ENCODE assay signal across 26 cellular contexts in genomic region chr2:241592126-241592845, GRCh38. TPM values are rescaled to one million over a fixed set of nuclear protein-coding genes. Genes with fewer than 3 reads are reported as not detected.
"Had no signal": no experiment of that assay in that cellular context is flagged by ENCODE, and none has a peak within 500 bp of the region (broad histone marks: within the 10 kb centered on the region; RNA-seq: fewer than 3 reads in every experiment).

No MANE protein-coding gene starts in this region.

- H3K4me1 Mint-ChIP-seq: central memory CD8-positive, alpha-beta T cell; neural crest cell; stimulated activated memory B cell treated with anti-CD40 and anti-IgM and Interleukin-4, amounts not matched to agents 10 μg/mL and 1 μg/mL and 100 μg/mL, for 72 hours had no signal

- ATAC-seq: activated CD8-positive, alpha-beta T cell treated with anti-CD3 and anti-CD28 coated beads, Interleukin-2, amount 10 ng/mL, durations not matched to agents 7 days and 5 days; gastroesophageal sphincter; mucosa of descending colon; stimulated activated memory B cell treated with anti-CD40 and anti-IgM and Interleukin-4, amounts not matched to agents 10 μg/mL and 1 μg/mL and 100 μg/mL, for 72 hours had no signal

- H3K4me1 ChIP-seq: adrenal gland, colonic mucosa, gastroesophageal sphincter, prostate gland, right atrium auricular region, stomach, suprapubic skin, tibial nerve, vagina had no signal

- H3K27ac ChIP-seq: adrenal gland, colonic mucosa, epithelial cell of prostate, gastroesophageal sphincter, prostate gland, skin epidermis, stomach, suprapubic skin, tibial nerve, vagina, VCaP had no signal

- H3K27me3 ChIP-seq: adrenal gland, colonic mucosa, gastroesophageal sphincter, right atrium auricular region, stomach, suprapubic skin, tibial nerve, vagina had no signal

- DNase-seq: activated CD4-positive, alpha-beta T cell treated with anti-CD3 and anti-CD28 coated beads for 1 hour; activated CD4-positive, alpha-beta T cell treated with anti-CD3 and anti-CD28 coated beads, Interleukin-2, amount 50 U/mL, for 1 hour; activated CD8-positive, alpha-beta T cell treated with anti-CD3 and anti-CD28 coated beads, Interleukin-2, amount 10 ng/mL, durations not matched to agents 7 days and 5 days; activated gamma-delta T cell treated with Interleukin-2 at 50 U/mL for 16 hours; adrenal gland; colonic mucosa; head of caudate nucleus; hypothalamus; mesenchymal stem cell; stimulated activated CD4-positive, alpha-beta T cell treated with anti-CD3 and anti-CD28 coated beads, Interleukin-2, amount 100 ng/mL, for 24 hours; stomach had no signal

- H3K4me3 Mint-ChIP-seq: activated CD8-positive, alpha-beta T cell treated with anti-CD3 and anti-CD28 coated beads, Interleukin-2, amount 10 ng/mL, durations not matched to agents 7 days and 5 days; activated naive CD8-positive, alpha-beta T cell; activated T-helper 1 cell treated with anti-CD3 and anti-CD28 coated beads, Interleukin-12 subunit alpha, Interleukin-12 subunit beta, Interleukin-2, Interleukin-4 antibody, amounts not matched to agents 30 ng/mL and 10 ng/mL and 1 ng/mL, durations not matched to agents 14 hours and 24 hours and 36 hours; central memory CD8-positive, alpha-beta T cell; neural crest cell; stimulated activated memory B cell treated with anti-CD40 and anti-IgM and Interleukin-4, amounts not matched to agents 10 μg/mL and 1 μg/mL and 100 μg/mL, for 72 hours had no signal

- H3K9me3 Mint-ChIP-seq: central memory CD8-positive, alpha-beta T cell had no signal

- H3K9me3 ChIP-seq: colonic mucosa, prostate gland had no signal

- H3K36me3 ChIP-seq: prostate gland had no signal

- H3K27ac Mint-ChIP-seq: activated CD8-positive, alpha-beta T cell treated with anti-CD3 and anti-CD28 coated beads, Interleukin-2, amount 10 ng/mL, durations not matched to agents 7 days and 5 days; activated naive CD8-positive, alpha-beta T cell; activated T-helper 1 cell treated with anti-CD3 and anti-CD28 coated beads, Interleukin-12 subunit alpha, Interleukin-12 subunit beta, Interleukin-2, Interleukin-4 antibody, amounts not matched to agents 30 ng/mL and 10 ng/mL and 1 ng/mL, durations not matched to agents 14 hours and 24 hours and 36 hours; stimulated activated memory B cell treated with anti-CD40 and anti-IgM and Interleukin-4, amounts not matched to agents 10 μg/mL and 1 μg/mL and 100 μg/mL, for 72 hours had no signal

- H3K27me3 Mint-ChIP-seq: activated naive CD8-positive, alpha-beta T cell; central memory CD8-positive, alpha-beta T cell; stimulated activated memory B cell treated with anti-CD40 and anti-IgM and Interleukin-4, amounts not matched to agents 10 μg/mL and 1 μg/mL and 100 μg/mL, for 72 hours had no signal

- H3K4me3 ChIP-seq: adrenal gland, colonic mucosa, gastroesophageal sphincter, mucosa of descending colon, prostate gland, right atrium auricular region, skin epidermis, stomach, suprapubic skin, tibial nerve, vagina had no signal

RNA-seq across cellular contexts. Expression of gene BOK, which starts 33.7 kb away (rescaled TPM):
- total RNA-seq: activated CD8-positive, alpha-beta T cell treated with anti-CD3 and anti-CD28 coated beads, Interleukin-2, amount 10 ng/mL, durations not matched to agents 7 days and 5 days; activated T-helper 1 cell treated with anti-CD3 and anti-CD28 coated beads, Interleukin-12 subunit alpha, Interleukin-12 subunit beta, Interleukin-2, Interleukin-4 antibody, amounts not matched to agents 30 ng/mL and 10 ng/mL and 1 ng/mL, durations not matched to agents 14 hours and 24 hours and 36 hours had no signal
